ENCODE assay signal across 25 cellular contexts in genomic region chr6:47129129-47129528, GRCh38.
"Had no signal": no experiment of that assay in that cellular context is flagged by ENCODE, and none has a peak within 500 bp of the region (broad histone marks: within the 10 kb centered on the region; RNA-seq: fewer than 3 reads in every experiment).

No MANE protein-coding gene starts in this region.

- H3K36me3 ChIP-seq: left ventricle myocardium inferior, pancreas, prostate gland, stomach, thyroid gland, transverse colon, upper lobe of right lung had no signal

- H3K4me1 ChIP-seq: prostate gland, testis had no signal

- DNase-seq: hippocampal formation; kidney glomerular epithelial cell; left colon; left ventricle myocardium inferior; naive thymus-derived CD8-positive, alpha-beta T cell; nucleus accumbens; pancreas; posterior cingulate gyrus; retina; right cardiac atrium; stimulated activated CD4-positive, alpha-beta T cell treated with anti-CD3 and anti-CD28 coated beads, Interleukin-12 subunit alpha, Interleukin-12 subunit beta, amount 100 ng/mL, for 4 hours; stimulated activated CD4-positive, alpha-beta T cell treated with anti-CD3 and anti-CD28 coated beads, Interleukin-15, amount 100 ng/mL, for 24 hours; stimulated activated CD4-positive, alpha-beta T cell treated with anti-CD3 and anti-CD28 coated beads, Interleukin-2, amount 100 ng/mL, for 24 hours; stimulated activated CD4-positive, alpha-beta T cell treated with anti-CD3 and anti-CD28 coated beads, Interleukin-4, amount 100 ng/mL, for 1 hour; stimulated activated naive B cell treated with anti-CD40 and anti-IgM and Interleukin-4, amounts not matched to agents 10 μg/mL and 1 μg/mL and 100 μg/mL, for 72 hours; stimulated activated naive CD8-positive, alpha-beta T cell treated with anti-CD3 and anti-CD28 coated beads, Interleukin-15, Interleukin-2, amounts not matched to agents 100 U/mL and 50 U/mL, for 24 hours; stomach; testis; thyroid gland; transverse colon; upper lobe of right lung had no signal

- ATAC-seq: left colon; naive thymus-derived CD8-positive, alpha-beta T cell; pancreas; right cardiac atrium; sciatic nerve; stimulated activated naive B cell treated with anti-CD40 and anti-IgM and Interleukin-4, amounts not matched to agents 10 μg/mL and 1 μg/mL and 100 μg/mL, for 72 hours; stimulated activated naive CD8-positive, alpha-beta T cell treated with anti-CD3 and anti-CD28 coated beads, Interleukin-15, Interleukin-2, amounts not matched to agents 100 U/mL and 50 U/mL, for 24 hours; upper lobe of right lung had no signal

- H3K27me3 ChIP-seq: pancreas, stomach, testis, thyroid gland, transverse colon, upper lobe of right lung had no signal

- H3K9me3 ChIP-seq: left ventricle myocardium inferior, pancreas, prostate gland, stomach, testis, thyroid gland, transverse colon, upper lobe of right lung had no signal

- H3K27ac ChIP-seq: pancreas, prostate gland, skin epidermis, testis, thyroid gland, upper lobe of right lung had no signal

- H3K4me3 ChIP-seq: left ventricle myocardium inferior, lung, pancreas, prostate gland, skin epidermis, stomach, testis, thyroid gland, transverse colon, upper lobe of right lung had no signal
